In genomic region chr11:117712530-117712929, GRCh38 we compare ENCODE assay signal across 28 cellular contexts.
"Had no signal": no experiment of that assay in that cellular context is flagged by ENCODE, and none has a peak within 500 bp of the region (broad histone marks: within the 10 kb centered on the region; RNA-seq: fewer than 3 reads in every experiment).

No MANE protein-coding gene starts in this region.

- H3K4me3 ChIP-seq: esophagus muscularis mucosa, gastroesophageal sphincter, heart right ventricle, lung, pancreas, right lobe of liver, testis, tibial artery, upper lobe of left lung, uterus had no signal

- H3K4me1 ChIP-seq: esophagus muscularis mucosa, foreskin keratinocyte, gastroesophageal sphincter, heart right ventricle, pancreas, right lobe of liver, testis, tibial artery, upper lobe of left lung, uterus had no signal

- H3K36me3 Mint-ChIP-seq: memory B cell had no signal

- H3K36me3 ChIP-seq: esophagus muscularis mucosa, gastroesophageal sphincter, heart right ventricle, neutrophil, pancreas, right lobe of liver, tibial artery, upper lobe of left lung, uterus had no signal

- DNase-seq: cerebellar nuclear complex; effector CD8-positive, alpha-beta T cell; endodermal cell; foreskin keratinocyte; glutamatergic neuron; heart right ventricle; hippocampal formation; naive B cell; pancreas; right lobe of liver; small intestine; stimulated activated CD4-positive, alpha-beta T cell treated with anti-CD3 and anti-CD28 coated beads, Interleukin-12 subunit alpha, Interleukin-12 subunit beta, amount 100 ng/mL, for 4 hours; stimulated activated CD4-positive, alpha-beta T cell treated with anti-CD3 and anti-CD28 coated beads, Interleukin-1b, Interleukin-23, amount 100 ng/mL, for 48 hours; stimulated activated CD4-positive, alpha-beta T cell treated with anti-CD3 and anti-CD28 coated beads, Interleukin-4, amount 100 ng/mL, for 1 hour; stimulated activated CD8-positive, alpha-beta memory T cell treated with anti-CD3 and anti-CD28 coated beads, Interleukin-4, amount 100 ng/mL, for 48 hours; stimulated activated naive CD4-positive, alpha-beta T cell; stimulated activated naive CD8-positive, alpha-beta T cell treated with anti-CD3 and anti-CD28 coated beads, Interleukin-15, amount 100 ng/mL, for 72 hours; testis; upper lobe of left lung; uterus had no signal

- H3K9me3 ChIP-seq: neutrophil, pancreas, right lobe of liver, testis, upper lobe of left lung, uterus had no signal

- H3K27me3 ChIP-seq: heart right ventricle, pancreas, right lobe of liver, testis, upper lobe of left lung, uterus had no signal

- H3K4me3 Mint-ChIP-seq: endodermal cell; memory B cell; naive B cell; nephron; stimulated activated naive CD8-positive, alpha-beta T cell treated with anti-CD3 and anti-CD28 coated beads, Interleukin-15, amount 100 ng/mL, for 72 hours had no signal

- H3K9me3 Mint-ChIP-seq: endodermal cell; memory B cell; naive B cell; nephron; stimulated activated naive CD8-positive, alpha-beta T cell treated with anti-CD3 and anti-CD28 coated beads, Interleukin-15, amount 100 ng/mL, for 72 hours had no signal

- H3K27ac Mint-ChIP-seq: endodermal cell; memory B cell; naive B cell; nephron; progenitor cell of endocrine pancreas; stimulated activated naive CD8-positive, alpha-beta T cell treated with anti-CD3 and anti-CD28 coated beads, Interleukin-15, amount 100 ng/mL, for 72 hours had no signal

- H3K27ac ChIP-seq: esophagus muscularis mucosa, foreskin keratinocyte, gastroesophageal sphincter, heart right ventricle, neutrophil, pancreas, right lobe of liver, testis, tibial artery, upper lobe of left lung, uterus had no signal

- H3K4me1 Mint-ChIP-seq: memory B cell; stimulated activated naive CD8-positive, alpha-beta T cell treated with anti-CD3 and anti-CD28 coated beads, Interleukin-15, amount 100 ng/mL, for 72 hours had no signal

- ATAC-seq: foreskin keratinocyte; gastroesophageal sphincter; heart right ventricle; pancreas; right lobe of liver; stimulated activated naive CD8-positive, alpha-beta T cell treated with anti-CD3 and anti-CD28 coated beads, Interleukin-15, amount 100 ng/mL, for 72 hours had no signal
